Comparison of ENCODE assay signal across 13 cellular contexts in genomic region chr11:112023104-112023503, GRCh38. TPM values are rescaled to one million over a fixed set of nuclear protein-coding genes. Genes with fewer than 3 reads are reported as not detected.
DNase-seq lines count a peak whose midpoint lies in the region; ATAC-seq, FAIRE-seq and TF ChIP-seq lines count a peak whose summit lies in the region.
"Had no signal": no experiment of that assay in that cellular context is flagged by ENCODE, and none has a peak within 500 bp of the region (broad histone marks: within the 10 kb centered on the region; RNA-seq: fewer than 3 reads in every experiment).

No MANE protein-coding gene starts in this region.

- H3K36me3 Mint-ChIP-seq in CD4-positive, CD25-positive, alpha-beta regulatory T cell = no peaks in the 10 kb centered on the region
- H3K36me3 Mint-ChIP-seq in immature natural killer cell = no peaks in the 10 kb centered on the region

- peak; percentile 10 for TF ChIP-seq CTCF in D721Med (IDR thresholded peaks at IDR 0.05; ENCODE audit: insufficient read depth, missing control alignments)
- no peak for TF ChIP-seq CTCF in WERI-Rb-1 (IDR thresholded peaks at IDR 0.05; ENCODE audit: low read depth, low read length)

- H3K4me3 ChIP-seq in CD4-positive, CD25-positive, alpha-beta regulatory T cell (ENCODE audit: low read depth, low read length) = no peak overlapping the region
- no peak overlapping the region for H3K4me3 ChIP-seq in WERI-Rb-1 (ENCODE audit: low read depth, low read length)
- H3K4me3 ChIP-seq: HAP-1, suprapubic skin had no signal

- H3K27me3 ChIP-seq in CD4-positive, CD25-positive, alpha-beta regulatory T cell (ENCODE audit: control insufficient read depth, insufficient read depth, low read length) = no peaks in the 10 kb centered on the region
- no peaks in the 10 kb centered on the region for H3K27me3 ChIP-seq in WERI-Rb-1 (ENCODE audit: insufficient read depth, low read depth, severe bottlenecking)
- H3K27me3 ChIP-seq: suprapubic skin had no signal

- H3K27ac ChIP-seq in CD4-positive, CD25-positive, alpha-beta regulatory T cell (ENCODE audit: insufficient read depth, low read length, poor library complexity, severe bottlenecking) = peak overlapping the region; percentile 23
- no peak overlapping the region for H3K27ac ChIP-seq in WERI-Rb-1
- H3K27ac ChIP-seq: suprapubic skin had no signal

- no peaks in the 10 kb centered on the region for H3K27me3 Mint-ChIP-seq in CD4-positive, CD25-positive, alpha-beta regulatory T cell
- peaks cover 8 to 10% (median 8%) of the 10 kb centered on the region in 3 donors for H3K27me3 Mint-ChIP-seq in immature natural killer cell (ENCODE audit: low read depth in 3 of 3)

- peaks cover 21% of the 10 kb centered on the region for H3K4me1 ChIP-seq in CD4-positive, CD25-positive, alpha-beta regulatory T cell (ENCODE audit: control insufficient read depth, insufficient read depth, low read length, poor library complexity, severe bottlenecking)

- ATAC-seq in CD4-positive, CD25-positive, alpha-beta regulatory T cell (ENCODE audit: low read depth in 2 of 2) = no peak
- ATAC-seq in GM18907 (IDR thresholded peaks at IDR 0.05; ENCODE audit: unreplicated experiment) = no peak

- H3K4me3 Mint-ChIP-seq in CD4-positive, CD25-positive, alpha-beta regulatory T cell = peak overlapping the region; percentile 19 to 87 (median 52)
- peak overlapping the region in 3 of 5 donors; percentile 21 to 43 (median 23) for H3K4me3 Mint-ChIP-seq in immature natural killer cell

- H3K27ac Mint-ChIP-seq in CD4-positive, CD25-positive, alpha-beta regulatory T cell = peak overlapping the region in 1 of 3 donors; percentile 56
- peak overlapping the region in 3 of 6 donors; percentile 39 to 65 (median 52) for H3K27ac Mint-ChIP-seq in immature natural killer cell

- H3K9me3 ChIP-seq in CD4-positive, CD25-positive, alpha-beta regulatory T cell (ENCODE audit: control insufficient read depth in 2 of 2, low read length in 2 of 2) = no peaks in the 10 kb centered on the region
- no peaks in the 10 kb centered on the region for H3K9me3 ChIP-seq in WERI-Rb-1 (ENCODE audit: severe bottlenecking)
- H3K9me3 ChIP-seq: HAP-1, suprapubic skin had no signal

- FAIRE-seq in D721Med (lab: Jason Lieb, UNC) = no peak

- no peaks in the 10 kb centered on the region for H3K9me3 Mint-ChIP-seq in CD4-positive, CD25-positive, alpha-beta regulatory T cell
- no peaks in the 10 kb centered on the region for H3K9me3 Mint-ChIP-seq in immature natural killer cell

- H3K36me3 ChIP-seq in CD4-positive, CD25-positive, alpha-beta regulatory T cell (ENCODE audit: control insufficient read depth, insufficient read depth, low read length) = no peaks in the 10 kb centered on the region
- peaks cover 35% of the 10 kb centered on the region for H3K36me3 ChIP-seq in WERI-Rb-1

- H3K4me1 Mint-ChIP-seq in CD4-positive, CD25-positive, alpha-beta regulatory T cell = peaks cover 10 to 22% (median 15%) of the 10 kb centered on the region in 4 donors
- H3K4me1 Mint-ChIP-seq in immature natural killer cell = peaks cover 21 to 34% of the 10 kb centered on the region in 2 donors

- no peak for DNase-seq in CD4-positive, CD25-positive, alpha-beta regulatory T cell
- no peak for DNase-seq in D721Med (ENCODE audit: insufficient read length, low spot score)
- DNase-seq in RKO (ENCODE audit: low spot score) = peak; percentile 18
- no peak for DNase-seq in immature natural killer cell
- DNase-seq in WERI-Rb-1 = no peak
- DNase-seq in stimulated activated CD4-positive, alpha-beta T cell treated with anti-CD3 and anti-CD28 coated beads, Interleukin-4, amount 100 ng/mL, for 24 hours = no peak
- DNase-seq: DMS153, NCI-H1092 treated with DMSO at 0.1 percent for 48 hours, NCI-H524, Right ventricle myocardium superior had no signal

RNA-seq across cellular contexts. Expression of gene DLAT, which starts 2.1 kb away (rescaled TPM):
- 16.3 TPM for total RNA-seq in CD4-positive, CD25-positive, alpha-beta regulatory T cell
- polyA plus RNA-seq in CD4-positive, CD25-positive, alpha-beta regulatory T cell = 10 to 100 TPM; 22.8 to 26.8 (median 24.2) TPM
- 10 to 100 TPM; 13.6 to 21.5 (median 20.7) TPM for polyA plus RNA-seq in immature natural killer cell

RNA-seq across cellular contexts. Expression of gene PIH1D2, which starts 50.7 kb away (rescaled TPM):
- total RNA-seq in CD4-positive, CD25-positive, alpha-beta regulatory T cell = 0.47 TPM
- not detected for polyA plus RNA-seq in CD4-positive, CD25-positive, alpha-beta regulatory T cell
- not detected for polyA plus RNA-seq in immature natural killer cell

RNA-seq across cellular contexts. Expression of gene NKAPD1, which starts 51.0 kb away (rescaled TPM):
- total RNA-seq in CD4-positive, CD25-positive, alpha-beta regulatory T cell = 11.2 TPM
- polyA plus RNA-seq in CD4-positive, CD25-positive, alpha-beta regulatory T cell = 10 to 100 TPM; 11.0 to 13.1 (median 11.8) TPM
- polyA plus RNA-seq in immature natural killer cell = 10 to 100 TPM in 2 of 3 donors, 1 to 10 TPM in 1; 5.9 to 13.7 (median 11.4) TPM
